Comparison of ENCODE assay signal across 34 cellular contexts in genomic region chr5:59905217-59905616, GRCh38.
"Had no signal": no experiment of that assay in that cellular context is flagged by ENCODE, and none has a peak within 500 bp of the region (broad histone marks: within the 10 kb centered on the region; RNA-seq: fewer than 3 reads in every experiment).

No MANE protein-coding gene starts in this region.

- H3K27ac ChIP-seq: body of pancreas, epithelial cell of prostate, esophagus squamous epithelium, WERI-Rb-1 had no signal

- H3K4me1 Mint-ChIP-seq: activated B cell treated with CpG ODN at 0.5 μM for 24 hours; activated T-helper 17 cell treated with anti-CD3 and anti-CD28 coated beads, Interleukin-2, amount 50 U/mL, for 72 hours; T-helper 17 cell had no signal

- H3K27me3 Mint-ChIP-seq: activated CD8-positive, alpha-beta T cell treated with anti-CD3 and anti-CD28 coated beads for 36 hours; activated naive CD8-positive, alpha-beta T cell; activated T-helper 17 cell treated with anti-CD3 and anti-CD28 coated beads, Interleukin-2, amount 50 U/mL, for 72 hours; effector memory CD8-positive, alpha-beta T cell; T-helper 17 cell had no signal

- H3K27ac Mint-ChIP-seq: activated B cell treated with CpG ODN at 0.5 μM for 24 hours; activated CD8-positive, alpha-beta T cell treated with anti-CD3 and anti-CD28 coated beads for 36 hours; activated naive CD8-positive, alpha-beta T cell; activated T-helper 17 cell treated with anti-CD3 and anti-CD28 coated beads, Interleukin-2, amount 50 U/mL, for 72 hours; effector memory CD8-positive, alpha-beta T cell; T-helper 17 cell; T-helper 2 cell treated with Interferon-gamma antibody and Interleukin-4, amounts not matched to agents 5 μg/mL and 100 μg/mL, for 36 hours had no signal

- H3K4me3 ChIP-seq: body of pancreas, esophagus squamous epithelium had no signal

- H3K36me3 ChIP-seq: esophagus squamous epithelium, WERI-Rb-1 had no signal

- H3K4me1 ChIP-seq: body of pancreas, esophagus squamous epithelium had no signal

- H3K4me3 Mint-ChIP-seq: activated B cell treated with CpG ODN at 0.5 μM for 24 hours; activated CD8-positive, alpha-beta T cell treated with anti-CD3 and anti-CD28 coated beads for 36 hours; activated naive CD8-positive, alpha-beta T cell; activated T-cell treated with anti-CD3 and anti-CD28 coated beads, Interleukin-2, amount 50 U/mL, for 4 hours; activated T-helper 17 cell treated with anti-CD3 and anti-CD28 coated beads, Interleukin-2, amount 50 U/mL, for 72 hours; effector memory CD8-positive, alpha-beta T cell; T-helper 17 cell; T-helper 2 cell treated with Interferon-gamma antibody and Interleukin-4, amounts not matched to agents 5 μg/mL and 100 μg/mL, for 36 hours had no signal

- H3K9me3 ChIP-seq: body of pancreas, esophagus squamous epithelium had no signal

- H3K36me3 Mint-ChIP-seq: activated naive CD8-positive, alpha-beta T cell had no signal

- ATAC-seq: activated CD4-positive, CD25-positive, alpha-beta regulatory T cell treated with anti-CD3 and anti-CD28 coated beads, Interleukin-2, amount 50 U/mL, for 24 hours; activated CD8-positive, alpha-beta T cell treated with anti-CD3 and anti-CD28 coated beads for 36 hours; activated T-cell treated with anti-CD3 and anti-CD28 coated beads, Interleukin-2, amount 50 U/mL, for 4 hours; activated T-helper 17 cell treated with anti-CD3 and anti-CD28 coated beads, Interleukin-2, amount 50 U/mL, for 72 hours; body of pancreas; effector memory CD8-positive, alpha-beta T cell; T-helper 17 cell had no signal

- FAIRE-seq: colon, endometrium, endothelial cell of umbilical vein, frontal cortex had no signal

- H3K27me3 ChIP-seq: body of pancreas, esophagus squamous epithelium had no signal

- H3K9me3 Mint-ChIP-seq: activated B cell treated with CpG ODN at 0.5 μM for 24 hours; activated CD8-positive, alpha-beta T cell treated with anti-CD3 and anti-CD28 coated beads for 36 hours; T-helper 2 cell treated with Interferon-gamma antibody and Interleukin-4, amounts not matched to agents 5 μg/mL and 100 μg/mL, for 36 hours had no signal

- DNase-seq: activated B cell treated with CpG ODN at 0.5 μM for 24 hours; activated CD4-positive, alpha-beta T cell treated with anti-CD3 and anti-CD28 coated beads for 48 hours; activated CD4-positive, alpha-beta T cell treated with anti-CD3 and anti-CD28 coated beads, Interleukin-2, amount 50 U/mL, for 1 hour; activated CD4-positive, alpha-beta T cell treated with anti-CD3 and anti-CD28 coated beads, Interleukin-2, amount 50 U/mL, for 48 hours; activated CD8-positive, alpha-beta memory T cell treated with anti-CD3 and anti-CD28 coated beads for 24 hours; activated CD8-positive, alpha-beta T cell treated with anti-CD3 and anti-CD28 coated beads for 36 hours; activated effector memory CD4-positive, alpha-beta T cell treated with Interleukin-2 at 50 U/mL for 16 hours; activated gamma-delta T cell treated with Interleukin-2 at 50 U/mL for 16 hours; activated naive CD4-positive, alpha-beta T cell treated with anti-CD3 and anti-CD28 coated beads, Interleukin-2, amount 50 U/mL, for 16 hours; activated naive CD4-positive, alpha-beta T cell treated with Interleukin-2 at 50 U/mL for 16 hours; activated T-cell treated with anti-CD3 and anti-CD28 coated beads, Interleukin-2, amount 50 U/mL, for 4 hours; amygdala; aorta; body of pancreas; caudate nucleus; cortex of kidney; dermis blood vessel endothelial cell; effector CD4-positive, alpha-beta T cell; effector memory CD8-positive, alpha-beta T cell; esophagus squamous epithelium; foreskin fibroblast; head of caudate nucleus; T-helper 17 cell; T1000; WERI-Rb-1 had no signal
